Comparison of ENCODE assay signal across 38 cellular contexts in the genomic region with DNA sequence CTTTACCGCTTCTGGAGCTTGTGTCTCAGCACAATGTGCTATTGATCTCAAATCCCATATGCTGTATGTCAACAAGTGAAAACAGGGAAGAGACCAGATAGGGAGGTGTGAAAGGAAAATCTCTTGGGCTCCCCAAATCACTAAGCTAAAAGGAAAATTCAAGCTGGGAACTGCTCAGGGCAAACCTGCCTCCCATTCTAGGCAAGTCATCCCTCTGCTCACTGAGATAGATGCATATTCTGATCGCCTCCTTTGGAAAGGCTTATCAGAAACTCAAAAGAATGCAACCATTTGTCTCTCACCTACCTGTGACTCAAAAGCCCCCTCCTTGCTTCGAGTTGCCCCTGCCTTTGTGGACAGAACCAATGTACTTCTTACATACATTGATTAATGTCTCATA.
"Had no signal": no experiment of that assay in that cellular context is flagged by ENCODE, and none has a peak within 500 bp of the region (broad histone marks: within the 10 kb centered on the region; RNA-seq: fewer than 3 reads in every experiment).

No MANE protein-coding gene starts in this region.

- H3K27ac ChIP-seq: adrenal gland, body of pancreas, breast epithelium, KMS-11, Peyer's patch, RWPE1, VCaP had no signal

- FAIRE-seq: astrocyte had no signal

- H3K27me3 ChIP-seq: adrenal gland, body of pancreas, breast epithelium, Peyer's patch had no signal

- H3K4me2 ChIP-seq: KMS-11 had no signal

- H3K9ac ChIP-seq: KMS-11 had no signal

- H3K36me3 ChIP-seq: adrenal gland, breast epithelium, Peyer's patch had no signal

- DNase-seq: activated B cell treated with CpG ODN at 0.5 μM for 24 hours; activated CD4-positive, alpha-beta memory T cell treated with anti-CD3 and anti-CD28 coated beads for 36 hours; activated CD4-positive, alpha-beta T cell treated with anti-CD3 and anti-CD28 coated beads for 4 hours; activated CD4-positive, alpha-beta T cell treated with anti-CD3 and anti-CD28 coated beads, Interleukin-2, amount 50 U/mL, for 1 hour; activated CD4-positive, CD25-positive, alpha-beta regulatory T cell treated with anti-CD3 and anti-CD28 coated beads, Interleukin-2, amount 50 U/mL, for 72 hours; activated CD8-positive, alpha-beta memory T cell treated with anti-CD3 and anti-CD28 coated beads, Interleukin-2, amount 50 U/mL, for 4 hours; activated gamma-delta T cell treated with Interleukin-2 at 50 U/mL for 16 hours; activated naive CD4-positive, alpha-beta T cell treated with anti-CD3 and anti-CD28 coated beads for 36 hours; activated T-cell treated with anti-CD3 and anti-CD28 coated beads for 4 hours; activated T-cell treated with anti-CD3 and anti-CD28 coated beads, Interleukin-2, amount 50 U/mL, for 4 hours; adrenal gland; body of pancreas; MM.1S; MV-4-11; NCI-H1092; NCI-H1417 treated with DMSO at 0.1 percent for 48 hours; NCI-H187 treated with DMSO at 0.1 percent for 48 hours; NCI-H2081; NCI-H2171 treated with DMSO at 0.1 percent for 48 hours; NCI-H2227 treated with DMSO at 0.1 percent for 48 hours; NCI-H446; NCI-H510A treated with DMSO at 0.1 percent for 48 hours; NCI-H526 treated with DMSO at 0.1 percent for 48 hours; NCI-H774; PC-3; Peyer's patch; SIG-M5; SW 1271; T-helper 1 cell; T-helper 2 cell; T-helper 9 cell had no signal

- H3K4me1 ChIP-seq: adrenal gland, body of pancreas, breast epithelium, Peyer's patch had no signal

- H3K9me3 ChIP-seq: adrenal gland, body of pancreas, breast epithelium, Peyer's patch had no signal

- H3K4me3 ChIP-seq: adrenal gland, body of pancreas, breast epithelium, Peyer's patch had no signal

- ATAC-seq: activated naive CD4-positive, alpha-beta T cell treated with anti-CD3 and anti-CD28 coated beads, Interleukin-2, amount 50 U/mL, for 72 hours; activated T-cell treated with anti-CD3 and anti-CD28 coated beads, Interleukin-2, amount 50 U/mL, for 4 hours; body of pancreas; PC-3; Right ventricle myocardium inferior had no signal
